ENCODE assay signal across 8 cellular contexts in genomic region chr22:20702546-20703413, GRCh38.
DNase-seq lines count a peak whose midpoint lies in the region; ATAC-seq and TF ChIP-seq lines count a peak whose summit lies in the region.
"Not testable (repeated sequence)": the region's sequence is repeated elsewhere in the genome, so short reads cannot be mapped to it uniquely, and the experiment has no call there.

No MANE protein-coding gene starts in this region.

- H3K4me3 ChIP-seq in esophagus muscularis mucosa = peak overlapping the region; percentile 59 to 69 (median 67)

- H3K27me3 ChIP-seq in esophagus muscularis mucosa = not testable (repeated sequence)

- under 1% methylated on average over 30 of the region's 64 CpGs for WGBS in esophagus muscularis mucosa

- H3K36me3 ChIP-seq in esophagus muscularis mucosa = not testable (repeated sequence)

- not testable (repeated sequence) for TF ChIP-seq CTCF in esophagus muscularis mucosa (IDR thresholded peaks at IDR 0.05)

- peaks cover 11 to 17% (median 13%) of the 10 kb centered on the region in 4 donors for H3K4me1 ChIP-seq in esophagus muscularis mucosa

- H3K9me3 ChIP-seq in esophagus muscularis mucosa = not testable (repeated sequence)

- TF ChIP-seq RAD21 in Ishikawa (IDR thresholded peaks at IDR 0.05; ENCODE audit: low read depth) = not testable (repeated sequence)

- not testable (repeated sequence) for TF ChIP-seq POLR2A in esophagus muscularis mucosa (IDR thresholded peaks at IDR 0.05; ENCODE audit: low read depth)

- peak; percentile 79 for ATAC-seq in GM21717 (IDR thresholded peaks at IDR 0.05; ENCODE audit: unreplicated experiment)

- peak; percentile 85 for DNase-seq in DMS153 treated with DMSO at 0.1 percent for 48 hours (lab: John Stamatoyannopoulos, UW; ENCODE audit: unreplicated experiment)
- DNase-seq in OCI-M2 (lab: John Stamatoyannopoulos, UW; ENCODE audit: unreplicated experiment) = peak; percentile 65
- peak; percentile 98 for DNase-seq in activated T-cell treated with anti-CD3 and anti-CD28 coated beads, Interleukin-2, amount 50 U/mL, for 1 hour
- DNase-seq in esophagus muscularis mucosa (ENCODE audit: extremely low spot score) = peak; percentile 99
- peak; percentile 88 for DNase-seq in myocyte (ENCODE audit: low read depth)
- peak; percentile 95 for DNase-seq in stimulated activated CD8-positive, alpha-beta memory T cell treated with anti-CD3 and anti-CD28 coated beads, Interleukin-7, amount 100 ng/mL, for 24 hours (ENCODE audit: low read depth)

- intact Hi-C loops in esophagus muscularis mucosa (cut with DNase I) = loop anchor here (5.0 to 10.0 kb wide), 2 partner anchors 195 to 288 kb away; partner anchors contain the start of gene MED15

- peak overlapping the region; percentile 70 to 83 (median 77) for H3K27ac ChIP-seq in esophagus muscularis mucosa (replicated peaks in 1 of 4)

- TF ChIP-seq EP300 in Ishikawa (IDR thresholded peaks at IDR 0.05; ENCODE audit: borderline replicate concordance); esophagus muscularis mucosa (IDR thresholded peaks at IDR 0.05): not testable (repeated sequence)

TF ChIP-seq in Ishikawa, 13 proteins besides CTCF, POLR2A, EP300 and RAD21:
- TF ChIP-seq MAX (IDR thresholded peaks at IDR 0.05) (0 out of 2 replicates have a peak, but pooled peaks have one; percentile 11), TAF1 (IDR thresholded peaks at IDR 0.05; ENCODE audit: low read depth) (0 out of 2 replicates have a peak, but pooled peaks have one; percentile 50)

Comparison
In these comparisons a context has a peak if more than half of its experiments do, and no peak if none do; other contexts are left out.
1. Peak in every context shown above with its lines: DNase-seq, ATAC-seq, H3K4me3 ChIP-seq and H3K27ac ChIP-seq.